8 cellular contexts compared by ENCODE assay signal in the genomic region with DNA sequence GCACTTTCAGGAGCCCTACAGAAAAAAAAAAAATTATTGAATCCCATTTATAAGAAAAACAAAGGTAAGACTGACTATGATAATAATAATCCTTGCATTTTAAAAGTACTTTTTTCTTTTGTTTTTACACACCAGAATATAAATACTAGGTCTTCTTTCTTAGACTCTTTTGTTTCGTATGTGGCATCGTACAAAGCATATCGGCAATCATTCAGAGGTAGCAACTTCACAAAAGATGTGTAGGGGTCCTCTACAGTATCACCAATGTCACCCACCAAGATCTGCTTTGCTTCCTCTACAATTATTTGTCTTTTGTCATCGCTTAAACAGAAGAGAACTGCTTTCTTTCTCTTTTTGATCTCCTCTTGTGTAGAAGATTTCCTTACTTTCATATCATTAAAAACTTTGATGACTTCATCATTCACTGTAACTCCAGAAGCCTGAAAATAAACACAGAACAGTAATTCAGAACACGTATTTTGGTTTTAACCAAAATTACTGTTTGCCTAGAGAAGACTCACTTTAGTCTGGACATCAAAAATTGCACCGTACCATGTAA. TPM values are rescaled to one million over a fixed set of nuclear protein-coding genes. Genes with fewer than 3 reads are reported as not detected.
A peak's percentile ranks its signal among the peaks of the same experiment; 100 is the strongest.
DNase-seq lines count a peak whose midpoint lies in the region; ATAC-seq and TF ChIP-seq lines count a peak whose summit lies in the region.

No MANE protein-coding gene starts in this region.

- peak overlapping the region; percentile 88 for H3K4me3 Mint-ChIP-seq in nephron progenitor cell

- H3K27ac ChIP-seq in MM.1S (ENCODE audit: low read length) (peak overlapping the region; percentile 52; the same call in 1 of the 2 replicates), duodenal mucosa (ENCODE audit: low read depth, low read length) (peak overlapping the region; percentile 27)

- H3K4me3 ChIP-seq in BE2C (ENCODE audit: low read depth, low read length) (peak overlapping the region; percentile 97), MM.1S (ENCODE audit: low read length) (peak overlapping the region; percentile 73), duodenal mucosa (ENCODE audit: low read depth in 1 of 2, low read length in 2 of 2) (peak overlapping the region; percentile 71 to 73)

- H3F3A ChIP-seq in MM.1S (ENCODE audit: insufficient read depth, low read length), result peaks cover 3% of the 10 kb centered on the region; the same call in 1 of the 2 replicates

- ATAC-seq in GM19397 (IDR thresholded peaks at IDR 0.05; ENCODE audit: unreplicated experiment) (no peak), left lobe of liver (no peak)

- H3K9ac ChIP-seq in MM.1S (ENCODE audit: low read length) (peak overlapping the region; percentile 70; the same call in 1 of the 2 replicates), duodenal mucosa (ENCODE audit: low read depth in 1 of 2, low read length in 2 of 2) (peak overlapping the region; percentile 65 to 77)

- H3K36me3 ChIP-seq in BE2C, result peaks cover 5% of the 10 kb centered on the region
- no peaks in the 10 kb centered on the region for H3K36me3 ChIP-seq in MM.1S (replicated peaks; ENCODE audit: insufficient read depth, low read length)
- no peaks in the 10 kb centered on the region for H3K36me3 ChIP-seq in duodenal mucosa (ENCODE audit: control insufficient read depth in 1 of 2, insufficient read depth in 2 of 2, low read length in 2 of 2)

- H3K36me3 Mint-ChIP-seq in nephron progenitor cell (ENCODE audit: low read depth), result no peaks in the 10 kb centered on the region

- H2AFZ ChIP-seq in MM.1S (ENCODE audit: low read length), result 0 out of 2 replicates have a peak overlapping the region, but pooled peaks have one; percentile 38

- no peaks in the 10 kb centered on the region for H3K9me2 ChIP-seq in MM.1S (replicated peaks; ENCODE audit: insufficient read depth, low read length)

- H3K9me3 Mint-ChIP-seq in nephron progenitor cell, result no peaks in the 10 kb centered on the region

- TF ChIP-seq CTCF in BE2C (IDR thresholded peaks at IDR 0.05; ENCODE audit: low read depth, low read length) (no peak), MM.1S (IDR thresholded peaks at IDR 0.05; ENCODE audit: low read length) (no peak), nephron progenitor cell (IDR thresholded peaks at IDR 0.05) (no peak)

- DNase-seq in BE2C (no peak), MM.1S (no peak), nephron progenitor cell (no peak), NCI-H1436 treated with DMSO at 0.1 percent for 48 hours (lab: John Stamatoyannopoulos, UW) (no peak), hippocampal formation (lab: John Stamatoyannopoulos, UW) (no peak), left lobe of liver (ENCODE audit: low spot score) (no peak)

- no peaks in the 10 kb centered on the region for H4K20me1 ChIP-seq in MM.1S (ENCODE audit: insufficient read depth, low read length)

- peaks cover 28% of the 10 kb centered on the region for H3K79me2 ChIP-seq in MM.1S (ENCODE audit: low read length)

- no peaks in the 10 kb centered on the region for H3K9me3 ChIP-seq in BE2C
- H3K9me3 ChIP-seq in MM.1S (replicated peaks; ENCODE audit: insufficient read depth, low read length), result no peaks in the 10 kb centered on the region
- H3K9me3 ChIP-seq in duodenal mucosa (ENCODE audit: control insufficient read depth in 1 of 2, low read length in 2 of 2), result no peaks in the 10 kb centered on the region

- peak overlapping the region; percentile 66 for H3K4me2 ChIP-seq in MM.1S (ENCODE audit: low read depth, low read length)

- H3K27ac Mint-ChIP-seq in nephron progenitor cell, result peak overlapping the region; percentile 16

- H3K27me3 Mint-ChIP-seq in nephron progenitor cell (ENCODE audit: low read depth, poor library complexity), result peaks cover 4% of the 10 kb centered on the region

- peaks cover 18% of the 10 kb centered on the region for H3K4me1 ChIP-seq in BE2C
- peaks cover 19% of the 10 kb centered on the region for H3K4me1 ChIP-seq in MM.1S (ENCODE audit: low read length)
- H3K4me1 ChIP-seq in duodenal mucosa (ENCODE audit: control insufficient read depth in 1 of 2, insufficient read depth in 2 of 2, low read length in 2 of 2), result peaks cover 0 to 11% of the 10 kb centered on the region in 2 donors

- peaks cover 27% of the 10 kb centered on the region for H3K4me1 Mint-ChIP-seq in nephron progenitor cell

- H3K27me3 ChIP-seq in BE2C (no peaks in the 10 kb centered on the region), MM.1S (replicated peaks; ENCODE audit: insufficient read depth, low read length) (no peaks in the 10 kb centered on the region), duodenal mucosa (ENCODE audit: control insufficient read depth in 1 of 2, insufficient read depth in 2 of 2, low read length in 2 of 2) (no peaks in the 10 kb centered on the region)

RNA-seq across cellular contexts. Expression of a gene that starts 1.2 kb away (rescaled TPM):
- 43.4 TPM for polyA plus RNA-seq in BE2C (2012; ENCODE audit: insufficient read depth, insufficient read length, low read depth)
- 67.4 TPM for total RNA-seq in left lobe of liver
